1 cellular context compared by ENCODE assay signal in the genomic region with DNA sequence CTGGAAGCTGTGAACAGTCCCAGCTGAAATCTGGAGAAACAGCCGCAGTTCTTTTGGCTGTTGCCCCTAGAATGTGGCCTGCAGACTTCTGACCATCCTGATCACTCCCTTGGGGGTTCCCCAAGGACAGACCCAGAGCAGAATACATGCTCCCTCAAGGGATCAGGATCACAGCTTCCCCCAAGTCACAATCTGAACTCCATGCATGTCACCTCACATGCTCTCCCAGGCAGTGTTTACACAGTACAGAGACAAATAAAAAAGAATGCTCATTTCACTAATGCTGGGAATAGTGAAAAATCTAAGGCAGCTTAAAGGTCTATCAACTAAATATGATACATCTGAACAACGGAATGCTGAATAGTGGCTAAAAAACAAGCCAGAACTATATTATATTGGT.
TF ChIP-seq lines count a peak whose summit lies in the region.

No MANE protein-coding gene starts in this region.

TF ChIP-seq in HepG2, 621 proteins besides CTCF, POLR2A, EP300 and RAD21 (continued from another document and continues in another):
- TF ChIP-seq DPF2 (CRISPR knock-in tag; IDR thresholded peaks at IDR 0.05; ENCODE audit: borderline replicate concordance, low read depth): no peak
- no peak for TF ChIP-seq ZNF569 (CRISPR knock-in tag; IDR thresholded peaks at IDR 0.05; ENCODE audit: borderline replicate concordance)
- TF ChIP-seq, protein P1, sequence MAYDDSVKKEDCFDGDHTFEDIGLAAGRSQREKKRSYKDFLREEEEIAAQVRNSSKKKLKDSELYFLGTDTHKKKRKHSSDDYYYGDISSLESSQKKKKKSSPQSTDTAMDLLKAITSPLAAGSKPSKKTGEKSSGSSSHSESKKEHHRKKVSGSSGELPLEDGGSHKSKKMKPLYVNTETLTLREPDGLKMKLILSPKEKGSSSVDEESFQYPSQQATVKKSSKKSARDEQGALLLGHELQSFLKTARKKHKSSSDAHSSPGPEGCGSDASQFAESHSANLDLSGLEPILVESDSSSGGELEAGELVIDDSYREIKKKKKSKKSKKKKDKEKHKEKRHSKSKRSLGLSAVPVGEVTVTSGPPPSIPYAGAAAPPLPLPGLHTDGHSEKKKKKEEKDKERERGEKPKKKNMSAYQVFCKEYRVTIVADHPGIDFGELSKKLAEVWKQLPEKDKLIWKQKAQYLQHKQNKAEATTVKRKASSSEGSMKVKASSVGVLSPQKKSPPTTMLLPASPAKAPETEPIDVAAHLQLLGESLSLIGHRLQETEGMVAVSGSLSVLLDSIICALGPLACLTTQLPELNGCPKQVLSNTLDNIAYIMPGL (CRISPR knock-in tag; IDR thresholded peaks at IDR 0.05; ENCODE audit: borderline replicate concordance in 1 of 2, low read depth in 1 of 2): no peak
- TF ChIP-seq, protein P2, sequence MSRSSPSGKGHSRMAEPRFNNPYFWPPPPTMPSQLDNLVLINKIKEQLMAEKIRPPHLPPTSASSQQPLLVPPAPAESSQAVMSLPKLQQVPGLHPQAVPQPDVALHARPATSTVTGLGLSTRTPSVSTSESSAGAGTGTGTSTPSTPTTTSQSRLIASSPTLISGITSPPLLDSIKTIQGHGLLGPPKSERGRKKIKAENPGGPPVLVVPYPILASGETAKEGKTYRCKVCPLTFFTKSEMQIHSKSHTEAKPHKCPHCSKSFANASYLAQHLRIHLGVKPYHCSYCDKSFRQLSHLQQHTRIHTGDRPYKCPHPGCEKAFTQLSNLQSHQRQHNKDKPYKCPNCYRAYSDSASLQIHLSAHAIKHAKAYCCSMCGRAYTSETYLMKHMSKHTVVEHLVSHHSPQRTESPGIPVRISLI (CRISPR knock-in tag; IDR thresholded peaks at IDR 0.05; ENCODE audit: borderline replicate concordance): no peak
- TF ChIP-seq RBM22 (optimal IDR thresholded peaks at IDR 0.05; ENCODE audit: low read length): no peak
- no peak for TF ChIP-seq ZNF709 (CRISPR knock-in tag; IDR thresholded peaks at IDR 0.05)
- TF ChIP-seq, protein P3, sequence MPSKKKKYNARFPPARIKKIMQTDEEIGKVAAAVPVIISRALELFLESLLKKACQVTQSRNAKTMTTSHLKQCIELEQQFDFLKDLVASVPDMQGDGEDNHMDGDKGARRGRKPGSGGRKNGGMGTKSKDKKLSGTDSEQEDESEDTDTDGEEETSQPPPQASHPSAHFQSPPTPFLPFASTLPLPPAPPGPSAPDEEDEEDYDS (CRISPR knock-in tag; IDR thresholded peaks at IDR 0.05): no peak; the same call in 1 of the 2 replicates
- TF ChIP-seq ZBTB38 (CRISPR knock-in tag; IDR thresholded peaks at IDR 0.05): no peak
- TF ChIP-seq NKX3-1 (CRISPR knock-in tag; IDR thresholded peaks at IDR 0.05): no peak
- no peak for TF ChIP-seq ZNF44 (CRISPR knock-in tag; IDR thresholded peaks at IDR 0.05)
- no peak for TF ChIP-seq ZNF737 (CRISPR knock-in tag; IDR thresholded peaks at IDR 0.05; ENCODE audit: borderline replicate concordance)
- TF ChIP-seq, protein P4, sequence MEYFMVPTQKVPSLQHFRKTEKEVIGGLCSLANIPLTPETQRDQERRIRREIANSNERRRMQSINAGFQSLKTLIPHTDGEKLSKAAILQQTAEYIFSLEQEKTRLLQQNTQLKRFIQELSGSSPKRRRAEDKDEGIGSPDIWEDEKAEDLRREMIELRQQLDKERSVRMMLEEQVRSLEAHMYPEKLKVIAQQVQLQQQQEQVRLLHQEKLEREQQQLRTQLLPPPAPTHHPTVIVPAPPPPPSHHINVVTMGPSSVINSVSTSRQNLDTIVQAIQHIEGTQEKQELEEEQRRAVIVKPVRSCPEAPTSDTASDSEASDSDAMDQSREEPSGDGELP (IDR thresholded peaks at IDR 0.05; ENCODE audit: borderline replicate concordance, low read depth): no peak
- TF ChIP-seq, protein P5, sequence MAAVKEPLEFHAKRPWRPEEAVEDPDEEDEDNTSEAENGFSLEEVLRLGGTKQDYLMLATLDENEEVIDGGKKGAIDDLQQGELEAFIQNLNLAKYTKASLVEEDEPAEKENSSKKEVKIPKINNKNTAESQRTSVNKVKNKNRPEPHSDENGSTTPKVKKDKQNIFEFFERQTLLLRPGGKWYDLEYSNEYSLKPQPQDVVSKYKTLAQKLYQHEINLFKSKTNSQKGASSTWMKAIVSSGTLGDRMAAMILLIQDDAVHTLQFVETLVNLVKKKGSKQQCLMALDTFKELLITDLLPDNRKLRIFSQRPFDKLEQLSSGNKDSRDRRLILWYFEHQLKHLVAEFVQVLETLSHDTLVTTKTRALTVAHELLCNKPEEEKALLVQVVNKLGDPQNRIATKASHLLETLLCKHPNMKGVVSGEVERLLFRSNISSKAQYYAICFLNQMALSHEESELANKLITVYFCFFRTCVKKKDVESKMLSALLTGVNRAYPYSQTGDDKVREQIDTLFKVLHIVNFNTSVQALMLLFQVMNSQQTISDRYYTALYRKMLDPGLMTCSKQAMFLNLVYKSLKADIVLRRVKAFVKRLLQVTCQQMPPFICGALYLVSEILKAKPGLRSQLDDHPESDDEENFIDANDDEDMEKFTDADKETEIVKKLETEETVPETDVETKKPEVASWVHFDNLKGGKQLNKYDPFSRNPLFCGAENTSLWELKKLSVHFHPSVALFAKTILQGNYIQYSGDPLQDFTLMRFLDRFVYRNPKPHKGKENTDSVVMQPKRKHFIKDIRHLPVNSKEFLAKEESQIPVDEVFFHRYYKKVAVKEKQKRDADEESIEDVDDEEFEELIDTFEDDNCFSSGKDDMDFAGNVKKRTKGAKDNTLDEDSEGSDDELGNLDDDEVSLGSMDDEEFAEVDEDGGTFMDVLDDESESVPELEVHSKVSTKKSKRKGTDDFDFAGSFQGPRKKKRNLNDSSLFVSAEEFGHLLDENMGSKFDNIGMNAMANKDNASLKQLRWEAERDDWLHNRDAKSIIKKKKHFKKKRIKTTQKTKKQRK (IDR thresholded peaks at IDR 0.05; ENCODE audit: low read length): no peak
- TF ChIP-seq SSRP1 (CRISPR knock-in tag; IDR thresholded peaks at IDR 0.05): no peak
- TF ChIP-seq, protein P6, sequence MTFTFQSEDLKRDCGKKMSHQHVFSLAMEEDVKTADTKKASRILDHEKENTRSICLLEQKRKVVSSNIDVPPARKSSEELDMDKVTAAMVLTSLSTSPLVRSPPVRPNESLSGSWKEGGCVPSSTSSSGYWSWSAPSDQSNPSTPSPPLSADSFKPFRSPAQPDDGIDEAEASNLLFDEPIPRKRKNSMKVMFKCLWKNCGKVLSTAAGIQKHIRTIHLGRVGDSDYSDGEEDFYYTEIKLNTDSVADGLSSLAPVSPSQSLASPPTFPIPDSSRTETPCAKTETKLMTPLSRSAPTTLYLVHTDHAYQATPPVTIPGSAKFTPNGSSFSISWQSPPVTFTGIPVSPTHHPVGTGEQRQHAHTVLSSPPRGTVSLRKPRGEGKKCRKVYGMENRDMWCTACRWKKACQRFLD (CRISPR knock-in tag; IDR thresholded peaks at IDR 0.05; ENCODE audit: borderline replicate concordance): no peak
- no peak for TF ChIP-seq CBX2 (IDR thresholded peaks at IDR 0.05; ENCODE audit: low read depth, low read length)
- TF ChIP-seq CBX2 (CRISPR knock-in tag; IDR thresholded peaks at IDR 0.05; ENCODE audit: low read depth): no peak
- TF ChIP-seq HOXD1 (CRISPR knock-in tag; IDR thresholded peaks at IDR 0.05): no peak
- no peak for TF ChIP-seq ZNF496 (CRISPR knock-in tag; IDR thresholded peaks at IDR 0.05; ENCODE audit: insufficient replicate concordance)
- TF ChIP-seq KMT2B (CRISPR knock-in tag; IDR thresholded peaks at IDR 0.05): no peak
- TF ChIP-seq ZNF33B (CRISPR knock-in tag; IDR thresholded peaks at IDR 0.05): no peak
- no peak for TF ChIP-seq ZKSCAN5 (CRISPR knock-in tag; IDR thresholded peaks at IDR 0.05)
- no peak for TF ChIP-seq ZNF598 (CRISPR knock-in tag; IDR thresholded peaks at IDR 0.05; ENCODE audit: borderline replicate concordance)
- TF ChIP-seq, protein P7, sequence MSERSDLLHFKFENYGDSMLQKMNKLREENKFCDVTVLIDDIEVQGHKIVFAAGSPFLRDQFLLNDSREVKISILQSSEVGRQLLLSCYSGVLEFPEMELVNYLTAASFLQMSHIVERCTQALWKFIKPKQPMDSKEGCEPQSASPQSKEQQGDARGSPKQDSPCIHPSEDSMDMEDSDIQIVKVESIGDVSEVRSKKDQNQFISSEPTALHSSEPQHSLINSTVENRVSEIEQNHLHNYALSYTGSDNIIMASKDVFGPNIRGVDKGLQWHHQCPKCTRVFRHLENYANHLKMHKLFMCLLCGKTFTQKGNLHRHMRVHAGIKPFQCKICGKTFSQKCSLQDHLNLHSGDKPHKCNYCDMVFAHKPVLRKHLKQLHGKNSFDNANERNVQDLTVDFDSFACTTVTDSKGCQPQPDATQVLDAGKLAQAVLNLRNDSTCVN (CRISPR knock-in tag; IDR thresholded peaks at IDR 0.05; ENCODE audit: borderline replicate concordance): 0 out of 2 replicates have a peak, but pooled peaks have one; percentile 18
- TF ChIP-seq RELA (CRISPR knock-in tag; IDR thresholded peaks at IDR 0.05): no peak
- TF ChIP-seq ARNTL (CRISPR knock-in tag; IDR thresholded peaks at IDR 0.05): no peak
- TF ChIP-seq CREB1 (IDR thresholded peaks at IDR 0.05): no peak
- TF ChIP-seq CREB1 (CRISPR knock-in tag; IDR thresholded peaks at IDR 0.05): no peak
- TF ChIP-seq ZNF333 (CRISPR knock-in tag; IDR thresholded peaks at IDR 0.05; ENCODE audit: borderline replicate concordance): no peak
- TF ChIP-seq, protein P8, sequence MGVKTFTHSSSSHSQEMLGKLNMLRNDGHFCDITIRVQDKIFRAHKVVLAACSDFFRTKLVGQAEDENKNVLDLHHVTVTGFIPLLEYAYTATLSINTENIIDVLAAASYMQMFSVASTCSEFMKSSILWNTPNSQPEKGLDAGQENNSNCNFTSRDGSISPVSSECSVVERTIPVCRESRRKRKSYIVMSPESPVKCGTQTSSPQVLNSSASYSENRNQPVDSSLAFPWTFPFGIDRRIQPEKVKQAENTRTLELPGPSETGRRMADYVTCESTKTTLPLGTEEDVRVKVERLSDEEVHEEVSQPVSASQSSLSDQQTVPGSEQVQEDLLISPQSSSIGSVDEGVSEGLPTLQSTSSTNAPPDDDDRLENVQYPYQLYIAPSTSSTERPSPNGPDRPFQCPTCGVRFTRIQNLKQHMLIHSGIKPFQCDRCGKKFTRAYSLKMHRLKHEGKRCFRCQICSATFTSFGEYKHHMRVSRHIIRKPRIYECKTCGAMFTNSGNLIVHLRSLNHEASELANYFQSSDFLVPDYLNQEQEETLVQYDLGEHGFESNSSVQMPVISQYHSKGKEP (CRISPR knock-in tag; IDR thresholded peaks at IDR 0.05): no peak
- TF ChIP-seq ZNF781 (CRISPR knock-in tag; IDR thresholded peaks at IDR 0.05; ENCODE audit: borderline replicate concordance, not compliant biosample characterization): no peak
- TF ChIP-seq, protein P9, sequence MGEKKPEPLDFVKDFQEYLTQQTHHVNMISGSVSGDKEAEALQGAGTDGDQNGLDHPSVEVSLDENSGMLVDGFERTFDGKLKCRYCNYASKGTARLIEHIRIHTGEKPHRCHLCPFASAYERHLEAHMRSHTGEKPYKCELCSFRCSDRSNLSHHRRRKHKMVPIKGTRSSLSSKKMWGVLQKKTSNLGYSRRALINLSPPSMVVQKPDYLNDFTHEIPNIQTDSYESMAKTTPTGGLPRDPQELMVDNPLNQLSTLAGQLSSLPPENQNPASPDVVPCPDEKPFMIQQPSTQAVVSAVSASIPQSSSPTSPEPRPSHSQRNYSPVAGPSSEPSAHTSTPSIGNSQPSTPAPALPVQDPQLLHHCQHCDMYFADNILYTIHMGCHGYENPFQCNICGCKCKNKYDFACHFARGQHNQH (CRISPR knock-in tag; IDR thresholded peaks at IDR 0.05): no peak
- TF ChIP-seq ZNF556 (CRISPR knock-in tag; IDR thresholded peaks at IDR 0.05; ENCODE audit: borderline replicate concordance): no peak
- no peak for TF ChIP-seq REPIN1 (CRISPR knock-in tag; IDR thresholded peaks at IDR 0.05; ENCODE audit: borderline replicate concordance, low read depth)
- no peak for TF ChIP-seq NR3C1 (CRISPR knock-in tag; IDR thresholded peaks at IDR 0.05)
- TF ChIP-seq, protein P10, sequence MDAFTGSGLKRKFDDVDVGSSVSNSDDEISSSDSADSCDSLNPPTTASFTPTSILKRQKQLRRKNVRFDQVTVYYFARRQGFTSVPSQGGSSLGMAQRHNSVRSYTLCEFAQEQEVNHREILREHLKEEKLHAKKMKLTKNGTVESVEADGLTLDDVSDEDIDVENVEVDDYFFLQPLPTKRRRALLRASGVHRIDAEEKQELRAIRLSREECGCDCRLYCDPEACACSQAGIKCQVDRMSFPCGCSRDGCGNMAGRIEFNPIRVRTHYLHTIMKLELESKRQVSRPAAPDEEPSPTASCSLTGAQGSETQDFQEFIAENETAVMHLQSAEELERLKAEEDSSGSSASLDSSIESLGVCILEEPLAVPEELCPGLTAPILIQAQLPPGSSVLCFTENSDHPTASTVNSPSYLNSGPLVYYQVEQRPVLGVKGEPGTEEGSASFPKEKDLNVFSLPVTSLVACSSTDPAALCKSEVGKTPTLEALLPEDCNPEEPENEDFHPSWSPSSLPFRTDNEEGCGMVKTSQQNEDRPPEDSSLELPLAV (CRISPR knock-in tag; conservative IDR thresholded peaks at IDR 0.05; ENCODE audit: low read depth): no peak
- no peak for TF ChIP-seq FOXK1 (CRISPR knock-in tag; IDR thresholded peaks at IDR 0.05; ENCODE audit: borderline replicate concordance, low read depth)
- TF ChIP-seq, protein P11, sequence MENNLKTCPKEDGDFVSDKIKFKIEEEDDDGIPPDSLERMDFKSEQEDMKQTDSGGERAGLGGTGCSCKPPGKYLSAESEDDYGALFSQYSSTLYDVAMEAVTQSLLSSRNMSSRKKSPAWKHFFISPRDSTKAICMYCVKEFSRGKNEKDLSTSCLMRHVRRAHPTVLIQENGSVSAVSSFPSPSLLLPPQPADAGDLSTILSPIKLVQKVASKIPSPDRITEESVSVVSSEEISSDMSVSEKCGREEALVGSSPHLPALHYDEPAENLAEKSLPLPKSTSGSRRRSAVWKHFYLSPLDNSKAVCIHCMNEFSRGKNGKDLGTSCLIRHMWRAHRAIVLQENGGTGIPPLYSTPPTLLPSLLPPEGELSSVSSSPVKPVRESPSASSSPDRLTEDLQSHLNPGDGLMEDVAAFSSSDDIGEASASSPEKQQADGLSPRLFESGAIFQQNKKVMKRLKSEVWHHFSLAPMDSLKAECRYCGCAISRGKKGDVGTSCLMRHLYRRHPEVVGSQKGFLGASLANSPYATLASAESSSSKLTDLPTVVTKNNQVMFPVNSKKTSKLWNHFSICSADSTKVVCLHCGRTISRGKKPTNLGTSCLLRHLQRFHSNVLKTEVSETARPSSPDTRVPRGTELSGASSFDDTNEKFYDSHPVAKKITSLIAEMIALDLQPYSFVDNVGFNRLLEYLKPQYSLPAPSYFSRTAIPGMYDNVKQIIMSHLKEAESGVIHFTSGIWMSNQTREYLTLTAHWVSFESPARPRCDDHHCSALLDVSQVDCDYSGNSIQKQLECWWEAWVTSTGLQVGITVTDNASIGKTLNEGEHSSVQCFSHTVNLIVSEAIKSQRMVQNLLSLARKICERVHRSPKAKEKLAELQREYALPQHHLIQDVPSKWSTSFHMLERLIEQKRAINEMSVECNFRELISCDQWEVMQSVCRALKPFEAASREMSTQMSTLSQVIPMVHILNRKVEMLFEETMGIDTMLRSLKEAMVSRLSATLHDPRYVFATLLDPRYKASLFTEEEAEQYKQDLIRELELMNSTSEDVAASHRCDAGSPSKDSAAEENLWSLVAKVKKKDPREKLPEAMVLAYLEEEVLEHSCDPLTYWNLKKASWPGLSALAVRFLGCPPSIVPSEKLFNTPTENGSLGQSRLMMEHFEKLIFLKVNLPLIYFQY (CRISPR knock-in tag; IDR thresholded peaks at IDR 0.05; ENCODE audit: borderline replicate concordance): no peak; the same call in 1 of the 2 replicates
